13 cellular contexts compared by ENCODE assay signal in the genomic region with DNA sequence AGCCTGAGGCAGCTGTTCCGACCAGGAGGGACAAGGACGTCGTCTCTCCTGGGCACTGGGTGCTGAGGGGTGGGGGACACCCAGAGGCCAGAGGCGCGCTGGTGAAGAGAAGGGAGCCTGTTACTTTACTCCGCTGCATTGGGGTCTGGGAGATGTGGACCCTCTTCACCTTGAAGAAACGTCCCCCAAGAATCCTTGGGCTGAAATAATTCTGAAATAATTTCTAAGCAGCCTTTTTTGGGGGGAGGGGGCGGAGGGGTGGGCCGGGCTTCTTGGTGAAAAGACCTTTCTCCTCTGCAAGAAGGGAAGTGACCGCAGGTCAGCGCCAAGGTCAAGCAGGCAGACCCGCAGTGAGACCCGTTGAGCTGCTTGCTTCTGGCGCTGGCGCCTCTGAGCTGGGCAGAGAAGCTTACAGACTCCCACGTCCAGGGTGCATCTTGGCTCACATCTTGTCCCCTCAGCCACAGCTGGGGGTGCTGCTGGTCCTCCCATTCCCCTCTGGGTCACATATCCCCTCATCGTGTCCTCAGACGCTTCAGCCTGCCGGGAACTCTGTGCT. TPM values are rescaled to one million over a fixed set of nuclear protein-coding genes. Genes with fewer than 3 reads are reported as not detected.
DNase-seq lines count a peak whose midpoint lies in the region; ATAC-seq and TF ChIP-seq lines count a peak whose summit lies in the region.
"Had no signal": no experiment of that assay in that cellular context is flagged by ENCODE, and none has a peak within 500 bp of the region (broad histone marks: within the 10 kb centered on the region; RNA-seq: fewer than 3 reads in every experiment).

No MANE protein-coding gene starts in this region.

- H3K27ac ChIP-seq in cingulate gyrus (ENCODE audit: low read depth, low read length) (peak overlapping the region; percentile 65), vagina (no peak overlapping the region)
- H3K27ac ChIP-seq: GM23248 had no signal

- H3K9me3 Mint-ChIP-seq in natural killer cell treated with Interleukin-12 subunit alpha and Interleukin-12 subunit beta and Interleukin-15 and Interleukin-18, amount 100 ng/mL, for 72 hours = no peaks in the 10 kb centered on the region
- H3K9me3 Mint-ChIP-seq in natural killer cell = no peaks in the 10 kb centered on the region
- H3K9me3 Mint-ChIP-seq in activated naive CD8-positive, alpha-beta T cell treated with anti-CD3 and anti-CD28 coated beads for 36 hours = no peaks in the 10 kb centered on the region
- H3K9me3 Mint-ChIP-seq: CD4-positive, CD25-positive, alpha-beta regulatory T cell; T-cell had no signal

- no peak overlapping the region for H3K27ac Mint-ChIP-seq in natural killer cell treated with Interleukin-12 subunit alpha and Interleukin-12 subunit beta and Interleukin-15 and Interleukin-18, amount 100 ng/mL, for 72 hours
- no peak overlapping the region for H3K27ac Mint-ChIP-seq in natural killer cell
- H3K27ac Mint-ChIP-seq in activated naive CD8-positive, alpha-beta T cell treated with anti-CD3 and anti-CD28 coated beads for 36 hours = no peak overlapping the region
- H3K27ac Mint-ChIP-seq: CD4-positive, CD25-positive, alpha-beta regulatory T cell; T-cell had no signal

- H3K4me1 ChIP-seq in mucosa of stomach (ENCODE audit: control insufficient read depth, insufficient read depth, low read length) (peaks cover 4% of the 10 kb centered on the region), vagina (peaks cover 20% of the 10 kb centered on the region)

- intact Hi-C loops in natural killer cell (cut with micrococcal nuclease) (no loop called here), vagina (cut with DNase I) (no loop called here)

- no peaks in the 10 kb centered on the region for H3K36me3 Mint-ChIP-seq in natural killer cell treated with Interleukin-12 subunit alpha and Interleukin-12 subunit beta and Interleukin-15 and Interleukin-18, amount 100 ng/mL, for 72 hours
- H3K36me3 Mint-ChIP-seq in natural killer cell = no peaks in the 10 kb centered on the region
- no peaks in the 10 kb centered on the region for H3K36me3 Mint-ChIP-seq in activated naive CD8-positive, alpha-beta T cell treated with anti-CD3 and anti-CD28 coated beads for 36 hours
- H3K36me3 Mint-ChIP-seq: CD4-positive, CD25-positive, alpha-beta regulatory T cell; T-cell had no signal

- no peak overlapping the region for H3K4me3 ChIP-seq in mucosa of stomach (ENCODE audit: low read length)
- H3K4me3 ChIP-seq in vagina = peak overlapping the region; percentile 52 to 53

- H3K4me3 Mint-ChIP-seq in natural killer cell treated with Interleukin-12 subunit alpha and Interleukin-12 subunit beta and Interleukin-15 and Interleukin-18, amount 100 ng/mL, for 72 hours = peak overlapping the region; percentile 20
- no peak overlapping the region for H3K4me3 Mint-ChIP-seq in natural killer cell
- H3K4me3 Mint-ChIP-seq in activated naive CD8-positive, alpha-beta T cell treated with anti-CD3 and anti-CD28 coated beads for 36 hours = no peak overlapping the region
- H3K4me3 Mint-ChIP-seq: CD4-positive, CD25-positive, alpha-beta regulatory T cell; T-cell had no signal

- peaks cover 6% of the 10 kb centered on the region for H3K27me3 ChIP-seq in mucosa of stomach (ENCODE audit: control insufficient read depth, insufficient read depth, low read length)
- H3K27me3 ChIP-seq in vagina = no peaks in the 10 kb centered on the region

- H3K36me3 ChIP-seq in mucosa of stomach (ENCODE audit: control insufficient read depth, insufficient read depth, low read length) = no peaks in the 10 kb centered on the region
- no peaks in the 10 kb centered on the region for H3K36me3 ChIP-seq in vagina

- no peak for TF ChIP-seq CTCF in natural killer cell (IDR thresholded peaks at IDR 0.05)
- no peak for TF ChIP-seq CTCF in vagina (IDR thresholded peaks at IDR 0.05)

- H3K27me3 Mint-ChIP-seq in natural killer cell treated with Interleukin-12 subunit alpha and Interleukin-12 subunit beta and Interleukin-15 and Interleukin-18, amount 100 ng/mL, for 72 hours = peaks cover 14 to 15% of the 10 kb centered on the region in 2 donors
- H3K27me3 Mint-ChIP-seq in natural killer cell (ENCODE audit: low read depth in 2 of 2) = peaks cover 11 to 14% of the 10 kb centered on the region in 2 donors
- H3K27me3 Mint-ChIP-seq in activated naive CD8-positive, alpha-beta T cell treated with anti-CD3 and anti-CD28 coated beads for 36 hours = peaks cover 26% of the 10 kb centered on the region

- no peaks in the 10 kb centered on the region for H3K4me1 Mint-ChIP-seq in natural killer cell treated with Interleukin-12 subunit alpha and Interleukin-12 subunit beta and Interleukin-15 and Interleukin-18, amount 100 ng/mL, for 72 hours (ENCODE audit: low read depth in 2 of 2)
- no peaks in the 10 kb centered on the region for H3K4me1 Mint-ChIP-seq in natural killer cell
- H3K4me1 Mint-ChIP-seq in activated naive CD8-positive, alpha-beta T cell treated with anti-CD3 and anti-CD28 coated beads for 36 hours = no peaks in the 10 kb centered on the region
- H3K4me1 Mint-ChIP-seq: CD4-positive, CD25-positive, alpha-beta regulatory T cell had no signal

- TF ChIP-seq POLR2A in vagina (IDR thresholded peaks at IDR 0.05) = no peak

- peak overlapping the region; percentile 28 for H3K9ac ChIP-seq in mucosa of stomach (ENCODE audit: low read length)
- H3K9ac ChIP-seq: GM23248 had no signal

- no peaks in the 10 kb centered on the region for H3K9me3 ChIP-seq in mucosa of stomach (ENCODE audit: control insufficient read depth, low read length)
- H3K9me3 ChIP-seq in vagina = no peaks in the 10 kb centered on the region

- DNase-seq in natural killer cell treated with Interleukin-12 subunit alpha and Interleukin-12 subunit beta and Interleukin-15 and Interleukin-18, amount 100 ng/mL, for 72 hours (ENCODE audit: low spot score) = no peak
- DNase-seq in natural killer cell = no peak
- DNase-seq in vagina (ENCODE audit: extremely low spot score in 2 of 2) = no peak
- no peak for DNase-seq in RPMI8226
- no peak for DNase-seq in activated naive CD8-positive, alpha-beta T cell treated with anti-CD3 and anti-CD28 coated beads for 36 hours
- DNase-seq: CD4-positive, CD25-positive, alpha-beta regulatory T cell; effector CD4-positive, alpha-beta T cell; NCI-H187 treated with DMSO at 0.1 percent for 48 hours; T-cell had no signal

- no peak for ATAC-seq in natural killer cell treated with Interleukin-12 subunit alpha and Interleukin-12 subunit beta and Interleukin-15 and Interleukin-18, amount 100 ng/mL, for 72 hours
- no peak for ATAC-seq in natural killer cell
- no peak for ATAC-seq in GM19452 (IDR thresholded peaks at IDR 0.05; ENCODE audit: unreplicated experiment)
- ATAC-seq: T-cell had no signal

RNA-seq across cellular contexts. Expression of a gene that starts 1.1 kb away (rescaled TPM):
- total RNA-seq in natural killer cell treated with Interleukin-12 subunit alpha and Interleukin-12 subunit beta and Interleukin-15 and Interleukin-18, amount 100 ng/mL, for 72 hours = not detected
- total RNA-seq in natural killer cell (1 to 10 TPM in 1 of 3 donors, under 1 TPM in 1, not detected in 1; 0.65 to 1.6 TPM), vagina (13.3 TPM)
- under 1 TPM in 1 of 2 experiments, not detected in 1; 0.14 TPM for total RNA-seq in activated naive CD8-positive, alpha-beta T cell treated with anti-CD3 and anti-CD28 coated beads for 36 hours
- total RNA-seq: CD4-positive, CD25-positive, alpha-beta regulatory T cell; GM23248 had no signal

RNA-seq across cellular contexts. Expression of a gene that starts 55.4 kb away (rescaled TPM):
- total RNA-seq in natural killer cell treated with Interleukin-12 subunit alpha and Interleukin-12 subunit beta and Interleukin-15 and Interleukin-18, amount 100 ng/mL, for 72 hours = 10 to 100 TPM; 11.2 to 31.9 TPM
- total RNA-seq in natural killer cell = 1 to 10 TPM in 2 of 3 donors, under 1 TPM in 1; 0.18 to 5.7 (median 2.5) TPM
- total RNA-seq in vagina = 71.2 TPM
- under 1 TPM; 0.35 to 0.38 TPM for total RNA-seq in activated naive CD8-positive, alpha-beta T cell treated with anti-CD3 and anti-CD28 coated beads for 36 hours
